In the genomic region with DNA sequence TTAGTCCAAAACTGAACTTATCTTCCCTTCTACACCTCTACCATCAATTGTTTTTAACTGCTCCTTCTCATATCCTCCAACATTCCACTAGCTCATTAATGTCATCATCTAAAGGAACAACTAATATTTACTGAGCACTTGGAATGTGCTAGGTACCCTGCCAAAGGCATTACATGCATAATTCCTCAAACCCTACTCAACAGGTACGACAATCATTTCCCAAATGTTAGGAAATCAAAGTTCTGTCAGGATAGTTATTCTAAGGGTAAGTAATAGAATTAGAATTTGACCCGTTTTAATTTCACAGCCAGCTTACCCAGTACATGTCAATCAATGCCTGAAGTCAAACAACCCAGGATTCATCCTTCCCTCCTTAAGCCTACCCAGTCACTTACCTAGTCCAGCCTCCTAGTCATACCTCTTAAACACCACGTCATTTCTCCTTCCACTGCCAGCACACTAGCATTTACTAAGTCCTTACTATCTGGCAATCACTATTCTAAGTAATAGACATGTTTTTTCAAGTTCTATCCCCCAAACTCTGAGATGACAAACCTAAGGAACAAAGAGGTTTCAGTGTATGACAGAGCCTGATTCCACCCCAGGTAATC, we compare ENCODE assay signal across 14 cellular contexts. TPM values are rescaled to one million over a fixed set of nuclear protein-coding genes. Genes with fewer than 3 reads are reported as not detected.
DNase-seq lines count a peak whose midpoint lies in the region; TF ChIP-seq lines count a peak whose summit lies in the region.
"Had no signal": no experiment of that assay in that cellular context is flagged by ENCODE, and none has a peak within 500 bp of the region (broad histone marks: within the 10 kb centered on the region; RNA-seq: fewer than 3 reads in every experiment).

No MANE protein-coding gene starts in this region.

- H4K20me1 ChIP-seq in BLaER1: peaks cover 73% of the 10 kb centered on the region

- H3K4me1 ChIP-seq in BLaER1: peaks cover 25% of the 10 kb centered on the region
- H3K4me1 ChIP-seq in HEK293 (ENCODE audit: control insufficient read depth, insufficient read depth, low read length): 0 out of 2 replicates have a peak, but pooled peaks cover 4% of the 10 kb centered on the region

- H3K36me3 ChIP-seq in BLaER1 (peaks cover 20% of the 10 kb centered on the region), HEK293 (ENCODE audit: control insufficient read depth in 2 of 2, insufficient read depth in 1 of 2, low read length in 2 of 2) (peaks cover 0 to 2% of the 10 kb centered on the region in 2 experiments; a peak in 1 of 3 replicates)

- CTCF ChIA-PET in HEK293 (lab: Yijun Ruan, JAX): interaction anchor here (0.6 to 1.2 kb wide), 2 partner anchors 256 to 336 kb away, joined by 3 to 5 read pairs; no protein-coding TSS in a partner anchor
- CTCF ChIA-PET in MCF 10A (lab: Yijun Ruan, JAX): interaction anchor here (1.1 to 2.1 kb wide), 2 partner anchors 10 to 255 kb away, joined by 3 to 10 read pairs; no protein-coding TSS in a partner anchor

- H3K9me3 Mint-ChIP-seq in MCF 10A (ENCODE audit: unreplicated experiment) (no peaks in the 10 kb centered on the region), mesothelial cell of epicardium (peaks cover 16% of the 10 kb centered on the region)
- H3K9me3 Mint-ChIP-seq: stimulated activated memory B cell treated with anti-CD40 and anti-IgM and Interleukin-4, amounts not matched to agents 10 μg/mL and 1 μg/mL and 100 μg/mL, for 72 hours had no signal

- DNase-seq in MCF 10A (ENCODE audit: unreplicated experiment) (peak; percentile 23), mesothelial cell of epicardium (ENCODE audit: low spot score in 2 of 2, unreplicated experiment in 2 of 2) (no peak), HuH-7.5 (ENCODE audit: low spot score) (no peak), lower leg skin (ENCODE audit: low spot score in 2 of 2) (no peak), NOMO-1 (lab: John Stamatoyannopoulos, UW; ENCODE audit: unreplicated experiment in 2 of 2) (no peak)
- DNase-seq in effector CD4-positive, alpha-beta T cell: no peak
- DNase-seq: activated gamma-delta T cell treated with Interleukin-2 at 50 U/mL for 16 hours; GF-D8; NCI-H1048; Peyer's patch; stimulated activated CD4-positive, alpha-beta T cell treated with anti-CD3 and anti-CD28 coated beads, Interleukin-4, amount 100 ng/mL, for 1 hour had no signal

- peak overlapping the region; percentile 88; the same call in 1 of the 2 replicates for H3K4me2 ChIP-seq in BLaER1

- peaks cover 15% of the 10 kb centered on the region for H3K9me3 ChIP-seq in BLaER1
- H3K9me3 ChIP-seq in HEK293 (ENCODE audit: control insufficient read depth, insufficient read depth, low read depth, low read length): no peaks in the 10 kb centered on the region
- H3K9me3 ChIP-seq: Peyer's patch had no signal

- POLR2A ChIA-PET in HEK293 (lab: Yijun Ruan, JAX): interaction anchor here (1.4 kb wide), 1 partner anchor 12 kb away, joined by 3 read pairs; no protein-coding TSS in a partner anchor
- POLR2A ChIA-PET in MCF 10A (lab: Yijun Ruan, JAX): interaction anchor here (1.0 to 8.6 kb wide), 8 partner anchors 11 to 192 kb away, joined by 4 to 226 read pairs (median 92); partner anchors contain the start of genes GTF3A and MTIF3

- H3K4me3 ChIP-seq in BLaER1: no peak overlapping the region
- no peak overlapping the region for H3K4me3 ChIP-seq in HEK293 (ENCODE audit: low read depth, low read length)
- H3K4me3 ChIP-seq in lower leg skin (ENCODE audit: low read depth, poor library complexity, severe bottlenecking): no peak overlapping the region

- no peak for TF ChIP-seq POLR2A in lower leg skin (IDR thresholded peaks at IDR 0.05)

- H3K27ac Mint-ChIP-seq in MCF 10A (ENCODE audit: low read depth, unreplicated experiment) (peak overlapping the region; percentile 0), mesothelial cell of epicardium (peak overlapping the region; percentile 35)
- H3K27ac Mint-ChIP-seq: stimulated activated memory B cell treated with anti-CD40 and anti-IgM and Interleukin-4, amounts not matched to agents 10 μg/mL and 1 μg/mL and 100 μg/mL, for 72 hours had no signal

- H3K9ac ChIP-seq in BLaER1: no peak overlapping the region

- H3K36me3 Mint-ChIP-seq in MCF 10A (ENCODE audit: insufficient read depth, unreplicated experiment) (peaks cover 7% of the 10 kb centered on the region), mesothelial cell of epicardium (peaks cover 10% of the 10 kb centered on the region)

- H3K27me3 Mint-ChIP-seq in MCF 10A (ENCODE audit: insufficient read depth, unreplicated experiment): no peaks in the 10 kb centered on the region
- no peaks in the 10 kb centered on the region for H3K27me3 Mint-ChIP-seq in mesothelial cell of epicardium (ENCODE audit: low read depth)
- H3K27me3 Mint-ChIP-seq: stimulated activated memory B cell treated with anti-CD40 and anti-IgM and Interleukin-4, amounts not matched to agents 10 μg/mL and 1 μg/mL and 100 μg/mL, for 72 hours had no signal

- TF ChIP-seq CTCF in HEK293 (tag by site-specific recombination; IDR thresholded peaks at IDR 0.05) (no peak), MCF 10A (IDR thresholded peaks at IDR 0.05; ENCODE audit: unreplicated experiment) (no peak), mesothelial cell of epicardium (IDR thresholded peaks at IDR 0.05; ENCODE audit: unreplicated experiment) (no peak), lower leg skin (IDR thresholded peaks at IDR 0.05) (no peak)

- no peak overlapping the region for H3K27ac ChIP-seq in BLaER1
- no peak overlapping the region for H3K27ac ChIP-seq in HEK293 (ENCODE audit: extremely low read depth, low read depth, low read length)
- H3K27ac ChIP-seq: Peyer's patch had no signal

- intact Hi-C loops in MCF 10A (cut with micrococcal nuclease) (no loop called here), lower leg skin (cut with DNase I; ENCODE audit: low total_unique reads) (no loop called here)

- no TSS peak for BruUV-seq in MCF 10A (replicated peaks; lab: Mats Ljungman, UMichigan)

- no peaks in the 10 kb centered on the region for H3K27me3 ChIP-seq in BLaER1
- H3K27me3 ChIP-seq: Peyer's patch had no signal

- H3K4me3 Mint-ChIP-seq in MCF 10A (ENCODE audit: unreplicated experiment) (peak overlapping the region; percentile 93), mesothelial cell of epicardium (peak overlapping the region; percentile 94)
- H3K4me3 Mint-ChIP-seq: stimulated activated memory B cell treated with anti-CD40 and anti-IgM and Interleukin-4, amounts not matched to agents 10 μg/mL and 1 μg/mL and 100 μg/mL, for 72 hours had no signal

- peaks cover 23% of the 10 kb centered on the region for H3K4me1 Mint-ChIP-seq in MCF 10A (ENCODE audit: insufficient read depth, unreplicated experiment)
- peaks cover 36% of the 10 kb centered on the region for H3K4me1 Mint-ChIP-seq in mesothelial cell of epicardium

- 50 to 63% methylated on average over 3 of the region's 3 CpGs for WGBS in lower leg skin, 2 donors

TF ChIP-seq in HEK293, 187 proteins besides CTCF, POLR2A, EP300 and RAD21 (continues in another document):
- no peak for TF ChIP-seq ZNF623 (tag by site-specific recombination; IDR thresholded peaks at IDR 0.05)
- peak; percentile 71 for TF ChIP-seq ZBTB17 (tag by site-specific recombination; IDR thresholded peaks at IDR 0.05)
- no peak for TF ChIP-seq ZNF426 (tag by site-specific recombination; IDR thresholded peaks at IDR 0.05)
- TF ChIP-seq MZF1 (tag by site-specific recombination; IDR thresholded peaks at IDR 0.05; ENCODE audit: borderline replicate concordance): no peak
- TF ChIP-seq ZNF239 (tag by site-specific recombination; IDR thresholded peaks at IDR 0.05): no peak
- 0 out of 2 replicates have a peak, but pooled peaks have one; percentile 59 for TF ChIP-seq ZBTB20 (tag by site-specific recombination; IDR thresholded peaks at IDR 0.05)
- TF ChIP-seq REST (tag by site-specific recombination; IDR thresholded peaks at IDR 0.05): no peak
- TF ChIP-seq ZNF18 (tag by site-specific recombination; IDR thresholded peaks at IDR 0.05): no peak

RNA-seq across cellular contexts. Expression of gene LNX2, which starts 2.4 kb away (rescaled TPM):
- total RNA-seq in MCF 10A (2022) (12.3 and 15.6 TPM in 2 replicates), mesothelial cell of epicardium (12.8 to 14.4 TPM (median 13.6 TPM) in 3 replicates), lower leg skin (10 to 100 TPM; 15.8 to 18.2 (median 17.0) TPM)

RNA-seq across cellular contexts. Expression of gene POLR1D, which starts 3.8 kb away (rescaled TPM):
- 123 and 146 TPM in 2 replicates for total RNA-seq in MCF 10A (2022)
- 119 to 120 TPM (median 120 TPM) in 3 replicates for total RNA-seq in mesothelial cell of epicardium
- total RNA-seq in lower leg skin: 100 to 1,000 TPM; 130 to 280 (median 214) TPM
